Comparison of ENCODE assay signal across 13 cellular contexts in the genomic region with DNA sequence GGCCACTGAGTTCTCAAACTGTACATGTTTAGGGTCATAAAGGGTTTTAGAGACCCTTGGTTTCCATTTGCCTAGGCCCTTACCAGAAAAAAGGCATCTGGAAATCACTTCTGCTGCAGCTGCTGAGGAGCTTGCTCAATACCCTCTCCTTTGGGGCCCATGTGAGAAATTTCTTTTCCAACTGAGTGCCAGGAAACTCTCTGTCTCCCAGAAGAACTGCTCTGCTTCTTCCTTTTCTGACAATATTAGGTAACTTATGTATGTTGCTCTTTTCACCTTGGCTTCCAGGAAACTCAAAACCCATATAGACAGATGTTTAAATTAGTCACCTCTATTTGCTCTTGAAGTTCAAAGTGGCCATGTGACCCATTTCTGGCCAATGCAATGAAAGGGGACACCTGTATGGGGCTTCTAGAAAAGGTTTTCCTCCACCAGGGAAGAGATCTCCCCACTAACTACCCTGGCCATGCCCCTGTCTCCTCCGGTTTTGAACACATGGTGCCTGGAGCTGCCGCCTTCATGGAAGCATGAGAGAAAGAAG.
DNase-seq lines count a peak whose midpoint lies in the region; ATAC-seq and TF ChIP-seq lines count a peak whose summit lies in the region.
"Had no signal": no experiment of that assay in that cellular context is flagged by ENCODE, and none has a peak within 500 bp of the region (broad histone marks: within the 10 kb centered on the region; RNA-seq: fewer than 3 reads in every experiment).

No MANE protein-coding gene starts in this region.

- H3K4me1 Mint-ChIP-seq in activated naive CD4-positive, alpha-beta T cell treated with anti-CD3 and anti-CD28 coated beads, Interleukin-2, amount 10 ng/mL, durations not matched to agents 7 days and 5 days = peaks cover 38% of the 10 kb centered on the region
- H3K4me1 Mint-ChIP-seq in activated CD8-positive, alpha-beta T cell treated with anti-CD3 and anti-CD28 coated beads, Interleukin-2, amount 10 ng/mL, durations not matched to agents 7 days and 5 days (ENCODE audit: low read depth) = peaks cover 72% of the 10 kb centered on the region

- H3K9me3 ChIP-seq in breast epithelium (no peaks in the 10 kb centered on the region), uterus (no peaks in the 10 kb centered on the region)

- intact Hi-C loops in breast epithelium (cut with DNase I; ENCODE audit: low total_unique reads) = no loop called here
- intact Hi-C loops in uterus (cut with DNase I; ENCODE audit: low total_unique reads) = no loop called here

- H3K27ac ChIP-seq in temporal lobe (ENCODE audit: low read depth, low read length) (peak overlapping the region; percentile 85), breast epithelium (peak overlapping the region in 1 of 2 donors; percentile 52), uterus (no peak overlapping the region)

- peaks cover 56% of the 10 kb centered on the region for H3K36me3 Mint-ChIP-seq in activated naive CD4-positive, alpha-beta T cell treated with anti-CD3 and anti-CD28 coated beads, Interleukin-2, amount 10 ng/mL, durations not matched to agents 7 days and 5 days
- peaks cover 87% of the 10 kb centered on the region for H3K36me3 Mint-ChIP-seq in activated CD8-positive, alpha-beta T cell treated with anti-CD3 and anti-CD28 coated beads, Interleukin-2, amount 10 ng/mL, durations not matched to agents 7 days and 5 days (ENCODE audit: low read depth)

- ATAC-seq in activated CD8-positive, alpha-beta T cell treated with anti-CD3 and anti-CD28 coated beads, Interleukin-2, amount 10 ng/mL, durations not matched to agents 7 days and 5 days = no peak
- no peak for ATAC-seq in GM19023 (IDR thresholded peaks at IDR 0.05; ENCODE audit: unreplicated experiment)

- peak overlapping the region; percentile 66 for H3K27ac Mint-ChIP-seq in activated naive CD4-positive, alpha-beta T cell treated with anti-CD3 and anti-CD28 coated beads, Interleukin-2, amount 10 ng/mL, durations not matched to agents 7 days and 5 days
- H3K27ac Mint-ChIP-seq in activated CD8-positive, alpha-beta T cell treated with anti-CD3 and anti-CD28 coated beads, Interleukin-2, amount 10 ng/mL, durations not matched to agents 7 days and 5 days = peak overlapping the region; percentile 85
- H3K27ac Mint-ChIP-seq: activated naive CD4-positive, alpha-beta T cell treated with anti-CD3 and anti-CD28 coated beads, Interleukin-2, amount 50 U/mL, for 24 hours had no signal

- no peak overlapping the region for H3K4me3 ChIP-seq in foreskin fibroblast (ENCODE audit: low read depth in 1 of 2, low read length in 2 of 2)
- no peak overlapping the region for H3K4me3 ChIP-seq in breast epithelium
- H3K4me3 ChIP-seq in uterus = no peak overlapping the region

- POLR2A ChIA-PET in activated CD8-positive, alpha-beta T cell treated with anti-CD3 and anti-CD28 coated beads, Interleukin-2, amount 10 ng/mL, durations not matched to agents 7 days and 5 days (lab: Charles Lee) = interaction anchor here (3.4 kb wide), 1 partner anchor 10 kb away, joined by 10 read pairs; no protein-coding TSS in a partner anchor

- H3K36me3 ChIP-seq in breast epithelium = no peaks in the 10 kb centered on the region
- H3K36me3 ChIP-seq in uterus = no peaks in the 10 kb centered on the region

- H3K9me3 Mint-ChIP-seq in activated naive CD4-positive, alpha-beta T cell treated with anti-CD3 and anti-CD28 coated beads, Interleukin-2, amount 10 ng/mL, durations not matched to agents 7 days and 5 days = no peaks in the 10 kb centered on the region
- H3K9me3 Mint-ChIP-seq in activated CD8-positive, alpha-beta T cell treated with anti-CD3 and anti-CD28 coated beads, Interleukin-2, amount 10 ng/mL, durations not matched to agents 7 days and 5 days (ENCODE audit: insufficient read depth) = no peaks in the 10 kb centered on the region
- H3K9me3 Mint-ChIP-seq: activated naive CD4-positive, alpha-beta T cell treated with anti-CD3 and anti-CD28 coated beads, Interleukin-2, amount 50 U/mL, for 24 hours had no signal

- no peak for TF ChIP-seq CTCF in foreskin fibroblast (IDR thresholded peaks at IDR 0.05; ENCODE audit: low read depth, low read length)
- no peak for TF ChIP-seq CTCF in breast epithelium (IDR thresholded peaks at IDR 0.05)
- TF ChIP-seq CTCF in uterus (IDR thresholded peaks at IDR 0.05) = no peak

- H3K27me3 Mint-ChIP-seq in activated naive CD4-positive, alpha-beta T cell treated with anti-CD3 and anti-CD28 coated beads, Interleukin-2, amount 10 ng/mL, durations not matched to agents 7 days and 5 days = peaks cover 4% of the 10 kb centered on the region
- H3K27me3 Mint-ChIP-seq in activated CD8-positive, alpha-beta T cell treated with anti-CD3 and anti-CD28 coated beads, Interleukin-2, amount 10 ng/mL, durations not matched to agents 7 days and 5 days (ENCODE audit: low read depth) = no peaks in the 10 kb centered on the region
- H3K27me3 Mint-ChIP-seq: activated naive CD4-positive, alpha-beta T cell treated with anti-CD3 and anti-CD28 coated beads, Interleukin-2, amount 50 U/mL, for 24 hours had no signal

- CTCF ChIA-PET in activated naive CD4-positive, alpha-beta T cell treated with anti-CD3 and anti-CD28 coated beads, Interleukin-2, amount 10 ng/mL, durations not matched to agents 7 days and 5 days (lab: Charles Lee) = no interaction called here
- CTCF ChIA-PET in activated CD8-positive, alpha-beta T cell treated with anti-CD3 and anti-CD28 coated beads, Interleukin-2, amount 10 ng/mL, durations not matched to agents 7 days and 5 days (lab: Charles Lee) = interaction anchor here (0.6 to 3.3 kb wide), 9 partner anchors 11 to 174 kb away, joined by 3 to 30 read pairs (median 4); no protein-coding TSS in a partner anchor

- TF ChIP-seq POLR2A in breast epithelium (IDR thresholded peaks at IDR 0.05) (no peak), uterus (IDR thresholded peaks at IDR 0.05) (no peak)

- H3K4me1 ChIP-seq in breast epithelium (peaks cover 0 to 10% of the 10 kb centered on the region in 2 donors), uterus (no peaks in the 10 kb centered on the region)

- DNase-seq in activated naive CD4-positive, alpha-beta T cell treated with anti-CD3 and anti-CD28 coated beads, Interleukin-2, amount 10 ng/mL, durations not matched to agents 7 days and 5 days = no peak
- DNase-seq in activated naive CD4-positive, alpha-beta T cell treated with Interleukin-2 at 50 U/mL for 16 hours = no peak
- DNase-seq in activated CD8-positive, alpha-beta T cell treated with anti-CD3 and anti-CD28 coated beads, Interleukin-2, amount 10 ng/mL, durations not matched to agents 7 days and 5 days = no peak
- DNase-seq in foreskin fibroblast = peak; percentile 35 to 68
- no peak for DNase-seq in breast epithelium (ENCODE audit: low spot score in 2 of 2)
- DNase-seq in uterus = no peak
- DNase-seq: activated CD4-positive, CD25-positive, alpha-beta regulatory T cell treated with anti-CD3 and anti-CD28 coated beads, Interleukin-2, amount 50 U/mL, for 72 hours; IMR-90; NCI-H774; stimulated activated CD8-positive, alpha-beta memory T cell treated with anti-CD3 and anti-CD28 coated beads, Interleukin-4, amount 100 ng/mL, for 48 hours had no signal

- no peak overlapping the region for H3K4me3 Mint-ChIP-seq in activated naive CD4-positive, alpha-beta T cell treated with anti-CD3 and anti-CD28 coated beads, Interleukin-2, amount 10 ng/mL, durations not matched to agents 7 days and 5 days
- no peak overlapping the region for H3K4me3 Mint-ChIP-seq in activated CD8-positive, alpha-beta T cell treated with anti-CD3 and anti-CD28 coated beads, Interleukin-2, amount 10 ng/mL, durations not matched to agents 7 days and 5 days
- H3K4me3 Mint-ChIP-seq: activated naive CD4-positive, alpha-beta T cell treated with anti-CD3 and anti-CD28 coated beads, Interleukin-2, amount 50 U/mL, for 24 hours had no signal

- H3K27me3 ChIP-seq in breast epithelium = no peaks in the 10 kb centered on the region
- H3K27me3 ChIP-seq in uterus = no peaks in the 10 kb centered on the region

Comparison
In these comparisons a context has a peak if more than half of its experiments do, and no peak if none do; other contexts are left out.
1. DNase-seq: peak in foreskin fibroblast (2 of 2); none in activated naive CD4-positive, alpha-beta T cell treated with anti-CD3 and anti-CD28 coated beads, Interleukin-2, amount 10 ng/mL, durations not matched to agents 7 days and 5 days (single experiment), activated naive CD4-positive, alpha-beta T cell treated with Interleukin-2 at 50 U/mL for 16 hours (single experiment), activated CD8-positive, alpha-beta T cell treated with anti-CD3 and anti-CD28 coated beads, Interleukin-2, amount 10 ng/mL, durations not matched to agents 7 days and 5 days (single experiment), breast epithelium (0 of 2) and uterus (0 of 2).